13 cellular contexts compared by ENCODE assay signal in genomic region chr1:17880429-17880828, GRCh38.
A peak's percentile ranks its signal among the peaks of the same experiment; 100 is the strongest.
DNase-seq lines count a peak whose midpoint lies in the region; ATAC-seq and TF ChIP-seq lines count a peak whose summit lies in the region.
"Had no signal": no experiment of that assay in that cellular context is flagged by ENCODE, and none has a peak within 500 bp of the region (broad histone marks: within the 10 kb centered on the region; RNA-seq: fewer than 3 reads in every experiment).

No MANE protein-coding gene starts in this region.

- H3K27me3 Mint-ChIP-seq in dendritic cell treated with granulocyte-macrophage colony-stimulating factor and Interleukin-4, amounts not matched to agents 40 ng/mL and 50 ng/mL, for 4 days = peaks cover 15% of the 10 kb centered on the region

- H3K36me3 ChIP-seq in upper lobe of right lung = no peaks in the 10 kb centered on the region
- H3K36me3 ChIP-seq: BE2C had no signal

- DNase-seq in M059J (ENCODE audit: low read depth) = peak; percentile 32
- DNase-seq in mesenteric fat pad (ENCODE audit: low spot score) = peak; percentile 62
- peak; percentile 31 for DNase-seq in upper lobe of right lung
- DNase-seq in DMS53 (lab: John Stamatoyannopoulos, UW) = no peak
- DNase-seq: BE2C; CD4-positive, alpha-beta memory T cell; DMS79 treated with DMSO at 0.1 percent for 48 hours; EL had no signal

- no peaks in the 10 kb centered on the region for H3K4me1 ChIP-seq in upper lobe of right lung
- H3K4me1 ChIP-seq: BE2C had no signal

- H3K4me3 ChIP-seq in upper lobe of right lung = no peak overlapping the region
- H3K4me3 ChIP-seq: A549 had no signal

- no peak overlapping the region for H3K4me3 Mint-ChIP-seq in dendritic cell treated with granulocyte-macrophage colony-stimulating factor and Interleukin-4, amounts not matched to agents 40 ng/mL and 50 ng/mL, for 4 days
- H3K4me3 Mint-ChIP-seq: CD4-positive, alpha-beta memory T cell had no signal

- no peak overlapping the region for H3K27ac ChIP-seq in upper lobe of right lung
- H3K27ac ChIP-seq: A549, C4-2B had no signal

- peak overlapping the region; percentile 34 for H3K27ac Mint-ChIP-seq in dendritic cell treated with granulocyte-macrophage colony-stimulating factor and Interleukin-4, amounts not matched to agents 40 ng/mL and 50 ng/mL, for 4 days

- intact Hi-C loops in dendritic cell treated with granulocyte-macrophage colony-stimulating factor and Interleukin-4, amounts not matched to agents 40 ng/mL and 50 ng/mL, for 4 days (cut with micrococcal nuclease) = no loop called here
- intact Hi-C loops in upper lobe of right lung (cut with DNase I) = no loop called here

- ATAC-seq in upper lobe of right lung = no peak
- no peak for ATAC-seq in GM21423 (IDR thresholded peaks at IDR 0.05; ENCODE audit: unreplicated experiment)
- no peak for ATAC-seq in HG03457 (IDR thresholded peaks at IDR 0.05; ENCODE audit: unreplicated experiment)
- ATAC-seq: A549 had no signal

- no peaks in the 10 kb centered on the region for H3K9me3 ChIP-seq in upper lobe of right lung
- H3K9me3 ChIP-seq: A549, BE2C had no signal

- peaks cover 14% of the 10 kb centered on the region for H3K4me1 Mint-ChIP-seq in dendritic cell treated with granulocyte-macrophage colony-stimulating factor and Interleukin-4, amounts not matched to agents 40 ng/mL and 50 ng/mL, for 4 days (ENCODE audit: low read depth)
- H3K4me1 Mint-ChIP-seq: CD4-positive, alpha-beta memory T cell had no signal

- H3K27me3 ChIP-seq in upper lobe of right lung = no peaks in the 10 kb centered on the region
- H3K27me3 ChIP-seq: BE2C had no signal

- H3K36me3 Mint-ChIP-seq in dendritic cell treated with granulocyte-macrophage colony-stimulating factor and Interleukin-4, amounts not matched to agents 40 ng/mL and 50 ng/mL, for 4 days (ENCODE audit: low read depth) = no peaks in the 10 kb centered on the region
- H3K36me3 Mint-ChIP-seq: CD4-positive, alpha-beta memory T cell had no signal

- TF ChIP-seq CTCF in upper lobe of right lung (IDR thresholded peaks at IDR 0.05) = no peak

- no peaks in the 10 kb centered on the region for H3K9me3 Mint-ChIP-seq in dendritic cell treated with granulocyte-macrophage colony-stimulating factor and Interleukin-4, amounts not matched to agents 40 ng/mL and 50 ng/mL, for 4 days
